Comparison of ENCODE assay signal across 22 cellular contexts in genomic region chr15:100109486-100110035, GRCh38.
A peak's percentile ranks its signal among the peaks of the same experiment; 100 is the strongest.
DNase-seq lines count a peak whose midpoint lies in the region; ATAC-seq and TF ChIP-seq lines count a peak whose summit lies in the region.
"Had no signal": no experiment of that assay in that cellular context is flagged by ENCODE, and none has a peak within 500 bp of the region (broad histone marks: within the 10 kb centered on the region; RNA-seq: fewer than 3 reads in every experiment).

No MANE protein-coding gene starts in this region.

- H2BK12ac ChIP-seq in mesenchymal stem cell (ENCODE audit: low read length in 2 of 2), result no peak overlapping the region

- H3K27me3 ChIP-seq in mesenchymal stem cell (ENCODE audit: control insufficient read depth in 1 of 2, insufficient read depth in 1 of 2, low read length in 2 of 2) (no peaks in the 10 kb centered on the region), left lung (no peaks in the 10 kb centered on the region)

- peak overlapping the region; percentile 3; the same call in 1 of the 2 replicates for H3K27ac ChIP-seq in RWPE1
- no peak overlapping the region for H3K27ac ChIP-seq in mesenchymal stem cell (ENCODE audit: low read length, poor library complexity, severe bottlenecking)
- no peak overlapping the region for H3K27ac ChIP-seq in left lung

- H3K27me3 Mint-ChIP-seq in T-helper 17 cell, result no peaks in the 10 kb centered on the region
- H3K27me3 Mint-ChIP-seq in CD14-positive monocyte (ENCODE audit: low read depth in 3 of 3), result peaks cover 0 to 6% (median 4%) of the 10 kb centered on the region in 3 donors
- H3K27me3 Mint-ChIP-seq: CD4-positive, alpha-beta memory T cell had no signal

- H2AFZ ChIP-seq in mesenchymal stem cell (ENCODE audit: low read depth, low read length), result no peak overlapping the region

- H3K4me3 Mint-ChIP-seq in T-helper 17 cell (no peak overlapping the region), CD14-positive monocyte (no peak overlapping the region)
- H3K4me3 Mint-ChIP-seq: B cell; CD4-positive, alpha-beta memory T cell had no signal

- no peak overlapping the region for H3K4me2 ChIP-seq in mesenchymal stem cell (ENCODE audit: low read length, poor library complexity, severe bottlenecking)

- 95% methylated on average over 13 of the region's 14 CpGs for WGBS in mesenchymal stem cell

- peaks cover 19% of the 10 kb centered on the region for H3K4me1 Mint-ChIP-seq in T-helper 17 cell
- H3K4me1 Mint-ChIP-seq in CD14-positive monocyte, result peaks cover 10% of the 10 kb centered on the region

- H2BK5ac ChIP-seq in mesenchymal stem cell (ENCODE audit: low read depth, low read length, poor library complexity, severe bottlenecking), result no peak overlapping the region

- H3K9ac ChIP-seq in mesenchymal stem cell (ENCODE audit: low read length), result no peak overlapping the region

- H3K9me3 ChIP-seq in mesenchymal stem cell (ENCODE audit: control insufficient read depth, low read length) (no peaks in the 10 kb centered on the region), T-helper 17 cell (ENCODE audit: control insufficient read depth, low read length, poor library complexity, severe bottlenecking) (no peaks in the 10 kb centered on the region), left lung (no peaks in the 10 kb centered on the region)
- H3K9me3 ChIP-seq: Caco-2 had no signal

- H2AK5ac ChIP-seq in mesenchymal stem cell (ENCODE audit: low read length, severe bottlenecking), result no peak overlapping the region

- TF ChIP-seq CTCF in RWPE1 (conservative IDR thresholded peaks at IDR 0.05; ENCODE audit: low read depth) (no peak), left lung (IDR thresholded peaks at IDR 0.05) (no peak), CD14-positive monocyte (IDR thresholded peaks at IDR 0.05) (no peak)

- H3K79me1 ChIP-seq in mesenchymal stem cell (replicated peaks; ENCODE audit: low read length, poor library complexity, severe bottlenecking), result no peaks in the 10 kb centered on the region

- peaks cover 3 to 16% (median 8%) of the 10 kb centered on the region in 7 donors for H3K9me3 Mint-ChIP-seq in CD14-positive monocyte
- H3K9me3 Mint-ChIP-seq: CD4-positive, alpha-beta memory T cell had no signal

- H3K36me3 ChIP-seq in mesenchymal stem cell (ENCODE audit: control insufficient read depth in 1 of 2, insufficient read depth in 2 of 2, low read depth in 1 of 2, low read length in 2 of 2) (no peaks in the 10 kb centered on the region), left lung (no peaks in the 10 kb centered on the region)

- CTCF ChIA-PET in RWPE1 (lab: Yijun Ruan, JAX), result interaction anchor here (0.6 kb wide), 1 partner anchor 354 kb away, joined by 3 read pairs; no protein-coding TSS in a partner anchor

- H3K23ac ChIP-seq in mesenchymal stem cell (ENCODE audit: low read length in 2 of 2), result no peak overlapping the region

- H3K4me1 ChIP-seq in mesenchymal stem cell (ENCODE audit: control insufficient read depth, insufficient read depth, low read depth, low read length), result peaks cover 9% of the 10 kb centered on the region
- peaks cover 10 to 29% of the 10 kb centered on the region in 2 donors for H3K4me1 ChIP-seq in left lung
- H3K4me1 ChIP-seq: Caco-2 had no signal

- ATAC-seq in Right ventricle myocardium inferior, result no peak
- no peak for ATAC-seq in T-helper 17 cell
- no peak for ATAC-seq in left lung

- peak; percentile 56 for DNase-seq in cardiac septum (ENCODE audit: low spot score)
- no peak for DNase-seq in Right ventricle myocardium inferior (ENCODE audit: missing footprints)
- no peak for DNase-seq in RWPE1 (ENCODE audit: low spot score)
- no peak for DNase-seq in mesenchymal stem cell
- peak; percentile 16 for DNase-seq in stimulated activated CD8-positive, alpha-beta memory T cell treated with anti-CD3 and anti-CD28 coated beads, Interleukin-4, amount 100 ng/mL, for 48 hours
- DNase-seq in T-helper 17 cell, result no peak
- no peak for DNase-seq in left lung
- DNase-seq in CD14-positive monocyte (ENCODE audit: low spot score), result no peak
- DNase-seq: CD4-positive, alpha-beta memory T cell; DMS 273 treated with DMSO at 0.1 percent for 48 hours; DMS79 treated with DMSO at 0.1 percent for 48 hours; H7; KBM-7; NCI-H1105; NCI-H146; NCI-H2029 treated with DMSO at 0.1 percent for 48 hours; NCI-H226; NCI-H524 treated with DMSO at 0.1 percent for 48 hours; NCI-H82; SHP77 had no signal

- peak overlapping the region; percentile 20 for H4K8ac ChIP-seq in mesenchymal stem cell (ENCODE audit: low read length)

- H4K91ac ChIP-seq in mesenchymal stem cell (ENCODE audit: low read length), result peak overlapping the region; percentile 46

- peak overlapping the region; percentile 54 for H2BK15ac ChIP-seq in mesenchymal stem cell (ENCODE audit: low read depth, poor library complexity, severe bottlenecking)

- H3K4me3 ChIP-seq in mesenchymal stem cell (ENCODE audit: insufficient read depth in 1 of 2, low read depth in 1 of 2, low read length in 2 of 2), result no peak overlapping the region
- no peak overlapping the region for H3K4me3 ChIP-seq in left lung

- no peak overlapping the region for H2BK120ac ChIP-seq in mesenchymal stem cell (ENCODE audit: low read depth, low read length)

- POLR2A ChIA-PET in RWPE1 (lab: Yijun Ruan, JAX; ENCODE audit: low non-redundant PET), result no interaction called here

- no peak overlapping the region for H3K18ac ChIP-seq in mesenchymal stem cell (ENCODE audit: low read depth in 1 of 2, low read length in 2 of 2)

- intact Hi-C loops in cardiac septum (cut with DNase I) (loop anchor here (10.0 kb wide), 2 partner anchors 145 to 985 kb away; no protein-coding TSS in a partner anchor), Right ventricle myocardium inferior (cut with DNase I) (loop anchor here (5.0 kb wide), 3 partner anchors 67 to 127 kb away; no protein-coding TSS in a partner anchor), left lung (cut with DNase I) (no loop called here), CD14-positive monocyte (cut with micrococcal nuclease) (no loop called here)

- H3K14ac ChIP-seq in mesenchymal stem cell (ENCODE audit: low read length in 2 of 2), result no peak overlapping the region

- no peak overlapping the region for H3K4ac ChIP-seq in mesenchymal stem cell (ENCODE audit: low read depth in 1 of 2, low read length in 2 of 2)

- H3K27ac Mint-ChIP-seq in T-helper 17 cell (no peak overlapping the region), CD14-positive monocyte (no peak overlapping the region)
- H3K27ac Mint-ChIP-seq: B cell had no signal

- H3K36me3 Mint-ChIP-seq in T-helper 17 cell (ENCODE audit: low read depth) (peaks cover 3% of the 10 kb centered on the region), CD14-positive monocyte (no peaks in the 10 kb centered on the region)

Comparison
In these comparisons a context has a peak if more than half of its experiments do, and no peak if none do; other contexts are left out.
1. DNase-seq: peak in cardiac septum (single experiment) and stimulated activated CD8-positive, alpha-beta memory T cell treated with anti-CD3 and anti-CD28 coated beads, Interleukin-4, amount 100 ng/mL, for 48 hours (single experiment); none in Right ventricle myocardium inferior (single experiment), RWPE1 (single experiment), mesenchymal stem cell (single experiment), T-helper 17 cell (0 of 3), left lung (0 of 2) and CD14-positive monocyte (single experiment).
2. intact Hi-C loops: an anchor here in cardiac septum (10.0 kb wide) and Right ventricle myocardium inferior (5.0 kb wide); none called in left lung and CD14-positive monocyte.